Comparison of ENCODE assay signal across 29 cellular contexts in genomic region chr12:131557310-131557709, GRCh38.
"Had no signal": no experiment of that assay in that cellular context is flagged by ENCODE, and none has a peak within 500 bp of the region (broad histone marks: within the 10 kb centered on the region; RNA-seq: fewer than 3 reads in every experiment).

No MANE protein-coding gene starts in this region.

- H3K36me3 Mint-ChIP-seq: naive thymus-derived CD4-positive, alpha-beta T cell; natural killer cell; stimulated activated naive B cell treated with anti-CD40 and anti-IgM and Interleukin-4, amounts not matched to agents 10 μg/mL and 1 μg/mL and 100 μg/mL, for 72 hours had no signal

- H3K9me3 Mint-ChIP-seq: natural killer cell; nephron; neural crest cell; stimulated activated naive CD8-positive, alpha-beta T cell treated with anti-CD3 and anti-CD28 coated beads, Interleukin-15, Interleukin-2, amounts not matched to agents 100 ng/mL and 50 ng/mL, for 24 hours had no signal

- H3K9me3 ChIP-seq: neutrophil, pancreas, prostate gland, spleen, stomach, thoracic aorta, thyroid gland, tibial nerve, upper lobe of left lung had no signal

- H3K27me3 Mint-ChIP-seq: stimulated activated naive CD8-positive, alpha-beta T cell treated with anti-CD3 and anti-CD28 coated beads, Interleukin-15, Interleukin-2, amounts not matched to agents 100 ng/mL and 50 ng/mL, for 24 hours had no signal

- DNase-seq: naive thymus-derived CD4-positive, alpha-beta T cell; natural killer cell; nucleus accumbens; pancreas; retina; right cardiac atrium; spleen; stimulated activated CD4-positive, alpha-beta T cell treated with anti-CD3 and anti-CD28 coated beads, Interleukin-12 subunit alpha, Interleukin-12 subunit beta, amount 100 ng/mL, for 4 hours; stimulated activated CD4-positive, alpha-beta T cell treated with anti-CD3 and anti-CD28 coated beads, Interleukin-1b, Interleukin-23, amount 100 ng/mL, for 48 hours; stimulated activated CD4-positive, alpha-beta T cell treated with anti-CD3 and anti-CD28 coated beads, Interleukin-4, amount 100 ng/mL, for 1 hour; stimulated activated CD4-positive, alpha-beta T cell treated with anti-CD3 and anti-CD28 coated beads, Interleukin-4, amount 100 ng/mL, for 4 hours; stimulated activated CD8-positive, alpha-beta memory T cell treated with anti-CD3 and anti-CD28 coated beads, Interleukin-4, amount 100 ng/mL, for 48 hours; stimulated activated naive B cell treated with anti-CD40 and anti-IgM and Interleukin-4, amounts not matched to agents 10 μg/mL and 1 μg/mL and 100 μg/mL, for 72 hours; stimulated activated naive CD4-positive, alpha-beta T cell treated with Interleukin-2 at 50 U/mL for 16 hours; stomach; thyroid gland; trophoblast cell; upper lobe of left lung had no signal

- H3K36me3 ChIP-seq: neutrophil, pancreas, prostate gland, spleen, stomach, thoracic aorta, thyroid gland, tibial nerve, upper lobe of left lung had no signal

- FAIRE-seq: pancreas, urothelium cell line had no signal

- H3K4me3 ChIP-seq: pancreas, prostate gland, skin epidermis, smooth muscle cell, spleen, stomach, thoracic aorta, thyroid gland, tibial nerve, upper lobe of left lung had no signal

- H3K27me3 ChIP-seq: neutrophil, pancreas, thyroid gland, upper lobe of left lung had no signal

- H3K27ac Mint-ChIP-seq: natural killer cell; nephron; stimulated activated naive B cell treated with anti-CD40 and anti-IgM and Interleukin-4, amounts not matched to agents 10 μg/mL and 1 μg/mL and 100 μg/mL, for 72 hours; stimulated activated naive CD8-positive, alpha-beta T cell treated with anti-CD3 and anti-CD28 coated beads, Interleukin-15, Interleukin-2, amounts not matched to agents 100 ng/mL and 50 ng/mL, for 24 hours had no signal

- H3K4me3 Mint-ChIP-seq: naive thymus-derived CD4-positive, alpha-beta T cell; natural killer cell; nephron; neural crest cell; stimulated activated naive B cell treated with anti-CD40 and anti-IgM and Interleukin-4, amounts not matched to agents 10 μg/mL and 1 μg/mL and 100 μg/mL, for 72 hours; stimulated activated naive CD8-positive, alpha-beta T cell treated with anti-CD3 and anti-CD28 coated beads, Interleukin-15, Interleukin-2, amounts not matched to agents 100 ng/mL and 50 ng/mL, for 24 hours had no signal

- H3K4me2 ChIP-seq: smooth muscle cell had no signal

- H3K27ac ChIP-seq: neutrophil, pancreas, prostate gland, skin epidermis, spleen, stomach, thoracic aorta, thyroid gland, tibial nerve, upper lobe of left lung had no signal

- H3K4me1 ChIP-seq: pancreas, prostate gland, spleen, stomach, tibial nerve, upper lobe of left lung had no signal

- H3K4me1 Mint-ChIP-seq: naive thymus-derived CD4-positive, alpha-beta T cell; natural killer cell; nephron; stimulated activated naive B cell treated with anti-CD40 and anti-IgM and Interleukin-4, amounts not matched to agents 10 μg/mL and 1 μg/mL and 100 μg/mL, for 72 hours had no signal

- ATAC-seq: naive thymus-derived CD4-positive, alpha-beta T cell; natural killer cell; pancreas; right cardiac atrium; sciatic nerve; stimulated activated naive B cell treated with anti-CD40 and anti-IgM and Interleukin-4, amounts not matched to agents 10 μg/mL and 1 μg/mL and 100 μg/mL, for 72 hours had no signal
